Comparison of ENCODE assay signal across 12 cellular contexts in the genomic region with DNA sequence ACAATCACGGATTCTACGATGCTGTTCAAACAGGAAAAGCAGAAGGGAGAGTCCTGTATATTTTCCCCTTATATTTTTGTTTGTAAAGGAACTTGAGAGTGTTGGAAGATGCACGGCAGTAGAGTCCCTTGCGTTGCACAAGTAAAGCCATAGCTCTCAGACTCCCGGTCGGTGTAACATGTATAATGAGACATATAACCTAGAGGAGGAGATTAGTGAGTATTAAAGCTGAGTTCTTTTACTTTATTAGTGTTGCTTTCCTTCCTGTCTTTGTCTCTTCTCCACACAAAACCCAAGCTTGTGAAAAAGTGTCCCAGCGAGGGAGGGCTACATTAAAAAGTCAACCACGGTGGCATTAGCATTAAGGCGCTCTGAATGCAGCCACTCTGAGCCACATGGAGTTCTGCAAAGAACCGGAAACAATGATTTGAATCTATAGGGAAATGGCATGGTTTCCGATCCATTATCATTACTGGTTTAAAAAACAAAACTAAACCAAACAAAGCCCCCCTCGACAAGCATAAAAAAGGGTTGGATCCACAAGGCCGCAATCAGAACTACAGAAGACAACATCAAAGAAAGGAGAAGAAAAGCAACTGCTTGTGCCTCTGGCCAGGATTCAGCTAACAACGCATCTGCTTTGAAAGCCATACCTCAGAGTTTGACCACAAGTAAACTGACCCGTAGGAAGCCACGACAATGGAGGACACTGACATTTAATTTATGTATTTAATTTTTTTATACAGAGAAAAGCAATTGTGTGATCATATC.
DNase-seq lines count a peak whose midpoint lies in the region; ATAC-seq and TF ChIP-seq lines count a peak whose summit lies in the region.
"Had no signal": no experiment of that assay in that cellular context is flagged by ENCODE, and none has a peak within 500 bp of the region (broad histone marks: within the 10 kb centered on the region; RNA-seq: fewer than 3 reads in every experiment).

No MANE protein-coding gene starts in this region.

- peak overlapping the region; percentile 31 for H3K4me3 ChIP-seq in A673 (ENCODE audit: low read depth, low read length, poor library complexity, severe bottlenecking)
- no peak overlapping the region for H3K4me3 ChIP-seq in epithelial cell of esophagus (ENCODE audit: low read length)
- H3K4me3 ChIP-seq: K562 had no signal

- CTCF ChIA-PET in A673 (lab: Charles Lee), result interaction anchor here (1.5 kb wide), 1 partner anchor 268 kb away, joined by 6 read pairs; no protein-coding TSS in a partner anchor

- H3K4me1 ChIP-seq in A673 (ENCODE audit: insufficient read depth, low read length, poor library complexity, severe bottlenecking), result peaks cover 38% of the 10 kb centered on the region
- H3K4me1 ChIP-seq: prostate gland had no signal

- H3K4me3 Mint-ChIP-seq in nephron progenitor cell, result peak overlapping the region; percentile 81
- no peak overlapping the region for H3K4me3 Mint-ChIP-seq in activated T-cell treated with anti-CD3 and anti-CD28 coated beads, Interleukin-2, amount 50 U/mL, for 72 hours
- H3K4me3 Mint-ChIP-seq: activated naive CD4-positive, alpha-beta T cell treated with anti-CD3 and anti-CD28 coated beads for 36 hours had no signal

- no peaks in the 10 kb centered on the region for H3K36me3 ChIP-seq in A673 (ENCODE audit: insufficient read depth, low read length, poor library complexity, severe bottlenecking)
- H3K36me3 ChIP-seq: prostate gland had no signal

- peaks cover 50% of the 10 kb centered on the region for H3K4me1 Mint-ChIP-seq in nephron progenitor cell
- H3K4me1 Mint-ChIP-seq in activated T-cell treated with anti-CD3 and anti-CD28 coated beads, Interleukin-2, amount 50 U/mL, for 72 hours (ENCODE audit: low read depth), result no peaks in the 10 kb centered on the region

- H3K27me3 Mint-ChIP-seq in nephron progenitor cell (ENCODE audit: low read depth, poor library complexity), result no peaks in the 10 kb centered on the region
- no peaks in the 10 kb centered on the region for H3K27me3 Mint-ChIP-seq in activated T-cell treated with anti-CD3 and anti-CD28 coated beads, Interleukin-2, amount 50 U/mL, for 72 hours (ENCODE audit: low read depth)

- peak; percentile 95 for DNase-seq in A673 (ENCODE audit: low spot score)
- peak; percentile 89 for DNase-seq in NCI-H526 treated with DMSO at 0.1 percent for 48 hours (lab: John Stamatoyannopoulos, UW)
- DNase-seq in epithelial cell of esophagus (ENCODE audit: low read depth), result peak; percentile 7
- no peak for DNase-seq in nephron progenitor cell
- no peak for DNase-seq in activated T-cell treated with anti-CD3 and anti-CD28 coated beads, Interleukin-2, amount 50 U/mL, for 72 hours
- DNase-seq in activated naive CD4-positive, alpha-beta T cell (lab: John Stamatoyannopoulos, UW), result no peak
- no peak for DNase-seq in substantia nigra (lab: John Stamatoyannopoulos, UW)
- DNase-seq: activated naive CD4-positive, alpha-beta T cell treated with anti-CD3 and anti-CD28 coated beads for 36 hours; OCI-M1 had no signal

- intact Hi-C loops in A673 (cut with micrococcal nuclease; ENCODE audit: unreplicated experiment), result loop anchor here (2.0 to 5.0 kb wide), 2 partner anchors 267 to 357 kb away; partner anchors contain the start of gene LMO4

- POLR2A ChIA-PET in A673 (lab: Charles Lee; ENCODE audit: low non-redundant PET), result no interaction called here

- no peaks in the 10 kb centered on the region for H3K36me3 Mint-ChIP-seq in nephron progenitor cell (ENCODE audit: low read depth)
- H3K36me3 Mint-ChIP-seq in activated T-cell treated with anti-CD3 and anti-CD28 coated beads, Interleukin-2, amount 50 U/mL, for 72 hours (ENCODE audit: insufficient read depth in 2 of 2), result no peaks in the 10 kb centered on the region

- H3K27me3 ChIP-seq in A673 (replicated peaks; ENCODE audit: insufficient read depth, low read depth, low read length, poor library complexity), result no peaks in the 10 kb centered on the region

- ATAC-seq in activated T-cell treated with anti-CD3 and anti-CD28 coated beads, Interleukin-2, amount 50 U/mL, for 72 hours (replicated peaks in 1 of 2), result no peak
- no peak for ATAC-seq in GM18502 (IDR thresholded peaks at IDR 0.05; ENCODE audit: poor library complexity, unreplicated experiment)
- ATAC-seq: K562 had no signal

- BruUV-seq in A673 (replicated peaks; lab: Mats Ljungman, UMichigan), result no TSS peak

- H3K27ac ChIP-seq in A673 (ENCODE audit: low read depth, low read length, poor library complexity, severe bottlenecking) (peak overlapping the region; percentile 80), substantia nigra (ENCODE audit: low read depth, low read length, poor library complexity, severe bottlenecking) (no peak overlapping the region)

- peaks cover 3% of the 10 kb centered on the region for H3K9me3 Mint-ChIP-seq in nephron progenitor cell
- H3K9me3 Mint-ChIP-seq in activated T-cell treated with anti-CD3 and anti-CD28 coated beads, Interleukin-2, amount 50 U/mL, for 72 hours, result no peaks in the 10 kb centered on the region
- H3K9me3 Mint-ChIP-seq: activated naive CD4-positive, alpha-beta T cell treated with anti-CD3 and anti-CD28 coated beads for 36 hours had no signal

- no peak for TF ChIP-seq CTCF in A673 (conservative IDR thresholded peaks at IDR 0.05; ENCODE audit: low read depth, low read length)
- no peak for TF ChIP-seq CTCF in epithelial cell of esophagus (IDR thresholded peaks at IDR 0.05; ENCODE audit: insufficient read depth, low read depth, low read length, missing control alignments)
- no peak for TF ChIP-seq CTCF in nephron progenitor cell (IDR thresholded peaks at IDR 0.05)

- peak overlapping the region; percentile 97 for H3K27ac Mint-ChIP-seq in nephron progenitor cell
- no peak overlapping the region for H3K27ac Mint-ChIP-seq in activated T-cell treated with anti-CD3 and anti-CD28 coated beads, Interleukin-2, amount 50 U/mL, for 72 hours
- H3K27ac Mint-ChIP-seq: activated naive CD4-positive, alpha-beta T cell treated with anti-CD3 and anti-CD28 coated beads for 36 hours had no signal

- no peaks in the 10 kb centered on the region for H3K9me3 ChIP-seq in A673 (ENCODE audit: low read depth, low read length, poor library complexity, severe bottlenecking)
- H3K9me3 ChIP-seq: prostate gland had no signal

Comparison
In these comparisons a context has a peak if more than half of its experiments do, and no peak if none do; other contexts are left out.
1. DNase-seq: peak in A673 (single experiment), NCI-H526 treated with DMSO at 0.1 percent for 48 hours (single experiment) and epithelial cell of esophagus (single experiment); none in nephron progenitor cell (single experiment), activated T-cell treated with anti-CD3 and anti-CD28 coated beads, Interleukin-2, amount 50 U/mL, for 72 hours (0 of 2), activated naive CD4-positive, alpha-beta T cell (0 of 4) and substantia nigra (0 of 49).